ENCODE assay signal across 8 cellular contexts in the genomic region with DNA sequence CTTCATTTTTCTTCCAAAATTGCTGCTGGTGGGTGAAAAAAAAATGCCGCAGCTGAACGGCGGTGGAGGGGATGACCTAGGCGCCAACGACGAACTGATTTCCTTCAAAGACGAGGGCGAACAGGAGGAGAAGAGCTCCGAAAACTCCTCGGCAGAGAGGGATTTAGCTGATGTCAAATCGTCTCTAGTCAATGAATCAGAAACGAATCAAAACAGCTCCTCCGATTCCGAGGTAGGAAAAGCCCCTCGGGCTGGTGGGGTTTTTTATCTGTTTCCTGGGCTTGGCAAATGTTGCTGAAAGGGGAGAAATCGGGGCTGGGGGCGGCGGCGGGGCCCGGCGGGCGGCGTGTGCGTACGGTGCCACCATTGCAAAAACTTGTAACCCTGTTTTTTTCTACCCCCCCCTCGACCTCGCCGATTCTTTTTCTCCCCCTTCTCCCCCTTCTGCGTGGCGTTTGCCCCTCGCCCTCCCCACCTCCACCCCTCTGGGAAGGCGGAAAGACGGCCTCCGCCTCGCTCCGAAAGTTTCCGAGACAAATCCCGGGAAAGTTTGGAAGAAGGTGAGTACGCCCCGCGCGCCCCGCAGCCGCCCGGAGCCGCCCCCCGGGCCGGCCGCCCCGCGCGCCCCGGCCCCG. TPM values are rescaled to one million over a fixed set of nuclear protein-coding genes. Genes with fewer than 3 reads are reported as not detected.
A peak's percentile ranks its signal among the peaks of the same experiment; 100 is the strongest.
DNase-seq lines count a peak whose midpoint lies in the region; ATAC-seq and TF ChIP-seq lines count a peak whose summit lies in the region.

No MANE protein-coding gene starts in this region.

- H3K27ac ChIP-seq in GM23248 (peak overlapping the region; percentile 92), PC-3 (ENCODE audit: low read length) (peak overlapping the region; percentile 72), ascending aorta (peak overlapping the region; percentile 90 to 92), iPS-18a (ENCODE audit: low read length) (no peak overlapping the region), smooth muscle cell (ENCODE audit: low read depth) (peak overlapping the region; percentile 54)

- TSS peak; percentile 10 for BruUV-seq in PC-3 (replicated peaks; lab: Mats Ljungman, UMichigan)

- ATAC-seq in PC-3: no peak

- no peak for TF ChIP-seq CTCF in PC-3 (conservative IDR thresholded peaks at IDR 0.05; ENCODE audit: low read depth, low read length)
- TF ChIP-seq CTCF in ascending aorta (IDR thresholded peaks at IDR 0.05): no peak
- TF ChIP-seq CTCF in smooth muscle cell (IDR thresholded peaks at IDR 0.05; ENCODE audit: borderline replicate concordance, insufficient read depth, poor library complexity, severe bottlenecking): no peak
- TF ChIP-seq CTCF in GM10266 (IDR thresholded peaks at IDR 0.05; ENCODE audit: control insufficient read depth, insufficient read depth, low read depth, missing control alignments): no peak

- H3K4me3 ChIP-seq in GM23248: peak overlapping the region; percentile 88
- H3K4me3 ChIP-seq in PC-3 (ENCODE audit: low read length): peak overlapping the region; percentile 95
- peak overlapping the region; percentile 81 to 83 for H3K4me3 ChIP-seq in ascending aorta
- H3K4me3 ChIP-seq in iPS-18a (ENCODE audit: low read length): peak overlapping the region; percentile 98
- H3K4me3 ChIP-seq in smooth muscle cell: peak overlapping the region; percentile 69

- CTCF ChIA-PET in PC-3 (lab: Charles Lee): no interaction called here

- intact Hi-C loops in PC-3 (cut with micrococcal nuclease) (loop anchor here (1.0 to 10.0 kb wide), 7 partner anchors 36 to 474 kb away; no protein-coding TSS in a partner anchor), ascending aorta (cut with DNase I) (loop anchor here (1.0 to 10.0 kb wide), 7 partner anchors 51 to 434 kb away; no protein-coding TSS in a partner anchor)

- DNase-seq in GM23248 (peak; percentile 73), PC-3 (peak; percentile 34), ascending aorta (ENCODE audit: low spot score in 2 of 2) (no peak), smooth muscle cell (lab: John Stamatoyannopoulos, UW; ENCODE audit: unreplicated experiment) (no peak), GM10266 (ENCODE audit: extremely low spot score) (no peak), NCI-H2196 treated with DMSO at 0.1 percent for 48 hours (lab: John Stamatoyannopoulos, UW; ENCODE audit: unreplicated experiment) (no peak), DMS79 (lab: John Stamatoyannopoulos, UW) (no peak)

- H3K27me3 ChIP-seq in GM23248 (replicated peaks; ENCODE audit: insufficient read depth) (no peaks in the 10 kb centered on the region), PC-3 (ENCODE audit: low read length) (no peaks in the 10 kb centered on the region), ascending aorta (no peaks in the 10 kb centered on the region), iPS-18a (ENCODE audit: control insufficient read depth, insufficient read depth, low read length) (no peaks in the 10 kb centered on the region), smooth muscle cell (ENCODE audit: low read depth) (no peaks in the 10 kb centered on the region)

- H3K36me3 ChIP-seq in GM23248 (ENCODE audit: low read depth) (no peaks in the 10 kb centered on the region), PC-3 (ENCODE audit: low read depth, low read length) (peaks cover 11% of the 10 kb centered on the region), ascending aorta (no peaks in the 10 kb centered on the region), iPS-18a (ENCODE audit: control insufficient read depth, low read depth, low read length) (peaks cover 7% of the 10 kb centered on the region), smooth muscle cell (ENCODE audit: low read depth) (no peaks in the 10 kb centered on the region)

- H3K9me2 ChIP-seq in GM23248 (ENCODE audit: insufficient read depth): no peaks in the 10 kb centered on the region
- no peaks in the 10 kb centered on the region for H3K9me2 ChIP-seq in PC-3 (replicated peaks; ENCODE audit: low read length)

- peaks cover 22% of the 10 kb centered on the region for H3K4me1 ChIP-seq in GM23248 (ENCODE audit: insufficient read depth)
- H3K4me1 ChIP-seq in PC-3 (ENCODE audit: insufficient read depth, low read length): peaks cover 20% of the 10 kb centered on the region
- H3K4me1 ChIP-seq in ascending aorta: peaks cover 0 to 27% of the 10 kb centered on the region in 2 donors
- peaks cover 54% of the 10 kb centered on the region for H3K4me1 ChIP-seq in iPS-18a (ENCODE audit: control insufficient read depth, low read depth, low read length)
- peaks cover 38% of the 10 kb centered on the region for H3K4me1 ChIP-seq in smooth muscle cell (ENCODE audit: low read depth)

- H3K9me3 ChIP-seq in GM23248 (ENCODE audit: low read depth) (no peaks in the 10 kb centered on the region), PC-3 (ENCODE audit: low read length) (no peaks in the 10 kb centered on the region), ascending aorta (no peaks in the 10 kb centered on the region), iPS-18a (ENCODE audit: control insufficient read depth, low read depth, low read length) (no peaks in the 10 kb centered on the region), smooth muscle cell (replicated peaks; ENCODE audit: low read depth) (no peaks in the 10 kb centered on the region)

- 2 to 3% methylated on average over 17 to 51 of the region's 54 CpGs for WGBS in GM23248 (ENCODE audit: low coverage in 1 of 2, low lambda C conversion rate in 2 of 2, missing lambda C conversion rate in 2 of 2), 2 experiments
- WGBS in smooth muscle cell (ENCODE audit: low lambda C conversion rate): under 1% methylated on average over 37 of the region's 54 CpGs

- in situ Hi-C loops in GM23248 (cut with MboI): loop anchor here (10.0 to 25.0 kb wide), 3 partner anchors 174 to 436 kb away; no protein-coding TSS in a partner anchor

- peaks cover 52% of the 10 kb centered on the region for H3K79me2 ChIP-seq in GM23248 (ENCODE audit: insufficient read depth)
- peaks cover 53% of the 10 kb centered on the region for H3K79me2 ChIP-seq in PC-3 (ENCODE audit: low read length)
- peaks cover 46% of the 10 kb centered on the region for H3K79me2 ChIP-seq in smooth muscle cell (ENCODE audit: low read depth)

- 0 out of 2 replicates have a peak overlapping the region, but pooled peaks have one; percentile 25 for H2AFZ ChIP-seq in GM23248
- no peak overlapping the region for H2AFZ ChIP-seq in PC-3 (ENCODE audit: low read length)
- peak overlapping the region; percentile 59 for H2AFZ ChIP-seq in smooth muscle cell (ENCODE audit: low read depth)

- POLR2A ChIA-PET in PC-3 (lab: Charles Lee; ENCODE audit: unreplicated experiment): interaction anchor here (0.6 to 0.8 kb wide), 2 partner anchors 280 to 1151 kb away, joined by 4 to 6 read pairs; no protein-coding TSS in a partner anchor

- H3K9ac ChIP-seq in GM23248 (peak overlapping the region; percentile 96), PC-3 (ENCODE audit: low read length) (peak overlapping the region; percentile 98), iPS-18a (ENCODE audit: low read length) (peak overlapping the region; percentile 73), smooth muscle cell (ENCODE audit: low read depth) (peak overlapping the region; percentile 70)

- H3F3A ChIP-seq in GM23248 (ENCODE audit: insufficient read depth) (peaks cover 27% of the 10 kb centered on the region), PC-3 (ENCODE audit: low read length, unreplicated experiment) (no peaks in the 10 kb centered on the region), smooth muscle cell (ENCODE audit: low read depth) (peaks cover 30% of the 10 kb centered on the region)

- no peaks in the 10 kb centered on the region for H4K20me1 ChIP-seq in GM23248 (ENCODE audit: insufficient read depth)
- 0 out of 2 replicates have a peak, but pooled peaks cover 9% of the 10 kb centered on the region for H4K20me1 ChIP-seq in PC-3 (ENCODE audit: low read length)
- peaks cover 13% of the 10 kb centered on the region for H4K20me1 ChIP-seq in smooth muscle cell (ENCODE audit: low read depth)

- peak overlapping the region; percentile 92 for H3K4me2 ChIP-seq in GM23248 (ENCODE audit: unreplicated experiment)
- peak overlapping the region; percentile 86 for H3K4me2 ChIP-seq in PC-3 (ENCODE audit: low read length)
- peak overlapping the region; percentile 98 for H3K4me2 ChIP-seq in smooth muscle cell

RNA-seq across cellular contexts. Expression of a gene that starts 0.8 kb away (rescaled TPM):
- 4.2 and 6.2 TPM in 2 replicates for total RNA-seq in GM23248 (2014; rRNA removed; shearing (Covaris generic))
- 18.2 and 19.3 TPM in 2 replicates for polyA plus RNA-seq in GM23248 (2016; fragmentation: Nextera tagmentation; extraction: Ambion mirVana)
- 14.3 and 16.1 TPM in 2 replicates for total RNA-seq in PC-3 (2014; rRNA removed)
- total RNA-seq in ascending aorta: 8.2 TPM
- 9.1 and 14.6 TPM in 2 replicates for total RNA-seq in smooth muscle cell
- 17.7 and 21.6 TPM in 2 replicates for polyA plus RNA-seq in smooth muscle cell

Comparison
In these comparisons a context has a peak if more than half of its experiments do, and no peak if none do; other contexts are left out.
1. DNase-seq: peak in GM23248 (single experiment) and PC-3 (single experiment); none in ascending aorta (0 of 2), smooth muscle cell (single experiment), GM10266 (single experiment), NCI-H2196 treated with DMSO at 0.1 percent for 48 hours (single experiment) and DMS79 (single experiment).
2. Peak in every context shown above with its lines, with median percentiles within 50 percentile points of each other: H3K4me2 ChIP-seq, H3K4me3 ChIP-seq and H3K9ac ChIP-seq.